ENCODE assay signal across 39 cellular contexts in genomic region chr21:44578371-44579055, GRCh38. TPM values are rescaled to one million over a fixed set of nuclear protein-coding genes. Genes with fewer than 3 reads are reported as not detected.
"Had no signal": no experiment of that assay in that cellular context is flagged by ENCODE, and none has a peak within 500 bp of the region (broad histone marks: within the 10 kb centered on the region; RNA-seq: fewer than 3 reads in every experiment).

No MANE protein-coding gene starts in this region.

- H3K4me2 ChIP-seq: hepatocyte, neural progenitor cell had no signal

- ATAC-seq: activated CD4-positive, CD25-positive, alpha-beta regulatory T cell treated with anti-CD3 and anti-CD28 coated beads, Interleukin-2, amount 50 U/mL, for 24 hours; gastroesophageal sphincter; left cardiac atrium; natural killer cell; sciatic nerve; stimulated activated naive B cell treated with anti-CD40 and anti-IgM and Interleukin-4, amounts not matched to agents 10 μg/mL and 1 μg/mL and 100 μg/mL, for 72 hours; T-helper 17 cell had no signal

- H3K36me3 ChIP-seq: cardiac muscle cell, colonic mucosa, gastroesophageal sphincter, neural progenitor cell, stomach, thyroid gland, upper lobe of left lung, WERI-Rb-1 had no signal

- H3K9ac ChIP-seq: neural progenitor cell had no signal

- H3K4me3 ChIP-seq: cardiac muscle cell, colonic mucosa, gastroesophageal sphincter, hepatocyte, neural progenitor cell, skin epidermis, stomach, thyroid gland, upper lobe of left lung had no signal

- H3K27ac Mint-ChIP-seq: activated naive CD8-positive, alpha-beta T cell; brain; natural killer cell; neural progenitor cell; stimulated activated naive B cell treated with anti-CD40 and anti-IgM and Interleukin-4, amounts not matched to agents 10 μg/mL and 1 μg/mL and 100 μg/mL, for 72 hours; T-helper 17 cell had no signal

- H3K27ac ChIP-seq: cardiac muscle cell, colonic mucosa, gastroesophageal sphincter, hepatocyte, neural progenitor cell, skin epidermis, stomach, thyroid gland, upper lobe of left lung, WERI-Rb-1 had no signal

- H3K36me3 Mint-ChIP-seq: neural progenitor cell had no signal

- H3K9me3 ChIP-seq: colonic mucosa, thyroid gland had no signal

- H3K79me2 ChIP-seq: hepatocyte had no signal

- H3K27me3 ChIP-seq: cardiac muscle cell, colonic mucosa, hepatocyte, neural progenitor cell, thyroid gland, upper lobe of left lung had no signal

- DNase-seq: activated CD4-positive, alpha-beta T cell treated with anti-CD3 and anti-CD28 coated beads for 48 hours; activated CD4-positive, alpha-beta T cell treated with anti-CD3 and anti-CD28 coated beads, Interleukin-2, amount 50 U/mL, for 48 hours; activated effector memory CD4-positive, alpha-beta T cell treated with Interleukin-2 at 50 U/mL for 16 hours; activated naive CD4-positive, alpha-beta T cell treated with Interleukin-2 at 50 U/mL for 16 hours; anterior cingulate cortex; cerebellar nuclear complex; colonic mucosa; effector memory CD4-positive, alpha-beta T cell; erythroblast; left cardiac atrium; mesenchymal stem cell; natural killer cell; stimulated activated CD4-positive, alpha-beta T cell treated with anti-CD3 and anti-CD28 coated beads, Interleukin-4, amount 100 ng/mL, for 24 hours; stimulated activated naive B cell treated with anti-CD40 and anti-IgM and Interleukin-4, amounts not matched to agents 10 μg/mL and 1 μg/mL and 100 μg/mL, for 72 hours; stomach; T-helper 17 cell; T1000; thyroid gland; upper lobe of left lung; WERI-Rb-1 had no signal

- H3K27me3 Mint-ChIP-seq: activated naive CD8-positive, alpha-beta T cell had no signal

- H2AFZ ChIP-seq: hepatocyte, neural progenitor cell had no signal

- H3K4me3 Mint-ChIP-seq: activated naive CD8-positive, alpha-beta T cell; brain; natural killer cell; neural progenitor cell; stimulated activated naive B cell treated with anti-CD40 and anti-IgM and Interleukin-4, amounts not matched to agents 10 μg/mL and 1 μg/mL and 100 μg/mL, for 72 hours; T-helper 17 cell had no signal

- H3K4me1 ChIP-seq: colonic mucosa, thyroid gland, upper lobe of left lung had no signal

RNA-seq across cellular contexts. Expression of gene KRTAP10-5, which starts 1.9 kb away (rescaled TPM):
- total RNA-seq: activated CD8-positive, alpha-beta memory T cell treated with anti-CD3 and anti-CD28 coated beads for 36 hours; cardiac muscle cell; colonic mucosa; dermis microvascular lymphatic vessel endothelial cell; fibroblast of lung; fibroblast of villous mesenchyme; gastroesophageal sphincter; hepatocyte; left cardiac atrium; liver; natural killer cell; omental fat pad; progenitor cell of endocrine pancreas; renal cortical epithelial cell; sciatic nerve; stomach; T-helper 17 cell; upper lobe of left lung had no signal
- polyA plus RNA-seq: adipose tissue, cardiac muscle cell, fibroblast of lung, hepatocyte, keratinocyte, liver had no signal

RNA-seq across cellular contexts. Expression of gene KRTAP10-4, which starts 5.0 kb away (rescaled TPM):
- total RNA-seq: activated CD8-positive, alpha-beta memory T cell treated with anti-CD3 and anti-CD28 coated beads for 36 hours; cardiac muscle cell; colonic mucosa; dermis microvascular lymphatic vessel endothelial cell; fibroblast of lung; fibroblast of villous mesenchyme; gastroesophageal sphincter; hepatocyte; left cardiac atrium; liver; natural killer cell; omental fat pad; progenitor cell of endocrine pancreas; renal cortical epithelial cell; sciatic nerve; stomach; T-helper 17 cell; thyroid gland; upper lobe of left lung had no signal
- polyA plus RNA-seq: adipose tissue, fibroblast of lung, hepatocyte, keratinocyte, liver, stomach had no signal

RNA-seq across cellular contexts. Expression of gene KRTAP10-6, which starts 13.8 kb away (rescaled TPM):
- total RNA-seq: activated CD8-positive, alpha-beta memory T cell treated with anti-CD3 and anti-CD28 coated beads for 36 hours; cardiac muscle cell; colonic mucosa; dermis microvascular lymphatic vessel endothelial cell; fibroblast of lung; fibroblast of villous mesenchyme; gastroesophageal sphincter; hepatocyte; left cardiac atrium; liver; natural killer cell; omental fat pad; progenitor cell of endocrine pancreas; renal cortical epithelial cell; sciatic nerve; stomach; T-helper 17 cell; thyroid gland; upper lobe of left lung had no signal
- polyA plus RNA-seq: adipose tissue, fibroblast of lung, hepatocyte, keratinocyte, liver, stomach had no signal

RNA-seq across cellular contexts. Expression of gene KRTAP10-3, which starts 19.9 kb away (rescaled TPM):
- total RNA-seq: activated CD8-positive, alpha-beta memory T cell treated with anti-CD3 and anti-CD28 coated beads for 36 hours; cardiac muscle cell; colonic mucosa; dermis microvascular lymphatic vessel endothelial cell; fibroblast of lung; fibroblast of villous mesenchyme; gastroesophageal sphincter; hepatocyte; left cardiac atrium; liver; natural killer cell; omental fat pad; progenitor cell of endocrine pancreas; renal cortical epithelial cell; sciatic nerve; stomach; T-helper 17 cell; thyroid gland; upper lobe of left lung had no signal
- polyA plus RNA-seq: adipose tissue, cardiac muscle cell, fibroblast of lung, hepatocyte, keratinocyte, liver, stomach had no signal

RNA-seq across cellular contexts. Expression of gene KRTAP10-7, which starts 21.9 kb away (rescaled TPM):
- total RNA-seq: activated CD8-positive, alpha-beta memory T cell treated with anti-CD3 and anti-CD28 coated beads for 36 hours; cardiac muscle cell; colonic mucosa; dermis microvascular lymphatic vessel endothelial cell; fibroblast of lung; fibroblast of villous mesenchyme; gastroesophageal sphincter; hepatocyte; left cardiac atrium; liver; natural killer cell; omental fat pad; progenitor cell of endocrine pancreas; renal cortical epithelial cell; sciatic nerve; stomach; T-helper 17 cell; thyroid gland; upper lobe of left lung had no signal
- polyA plus RNA-seq: adipose tissue, cardiac muscle cell, fibroblast of lung, hepatocyte, keratinocyte, liver, stomach had no signal
